Comparison of ENCODE assay signal across 8 cellular contexts in the genomic region with DNA sequence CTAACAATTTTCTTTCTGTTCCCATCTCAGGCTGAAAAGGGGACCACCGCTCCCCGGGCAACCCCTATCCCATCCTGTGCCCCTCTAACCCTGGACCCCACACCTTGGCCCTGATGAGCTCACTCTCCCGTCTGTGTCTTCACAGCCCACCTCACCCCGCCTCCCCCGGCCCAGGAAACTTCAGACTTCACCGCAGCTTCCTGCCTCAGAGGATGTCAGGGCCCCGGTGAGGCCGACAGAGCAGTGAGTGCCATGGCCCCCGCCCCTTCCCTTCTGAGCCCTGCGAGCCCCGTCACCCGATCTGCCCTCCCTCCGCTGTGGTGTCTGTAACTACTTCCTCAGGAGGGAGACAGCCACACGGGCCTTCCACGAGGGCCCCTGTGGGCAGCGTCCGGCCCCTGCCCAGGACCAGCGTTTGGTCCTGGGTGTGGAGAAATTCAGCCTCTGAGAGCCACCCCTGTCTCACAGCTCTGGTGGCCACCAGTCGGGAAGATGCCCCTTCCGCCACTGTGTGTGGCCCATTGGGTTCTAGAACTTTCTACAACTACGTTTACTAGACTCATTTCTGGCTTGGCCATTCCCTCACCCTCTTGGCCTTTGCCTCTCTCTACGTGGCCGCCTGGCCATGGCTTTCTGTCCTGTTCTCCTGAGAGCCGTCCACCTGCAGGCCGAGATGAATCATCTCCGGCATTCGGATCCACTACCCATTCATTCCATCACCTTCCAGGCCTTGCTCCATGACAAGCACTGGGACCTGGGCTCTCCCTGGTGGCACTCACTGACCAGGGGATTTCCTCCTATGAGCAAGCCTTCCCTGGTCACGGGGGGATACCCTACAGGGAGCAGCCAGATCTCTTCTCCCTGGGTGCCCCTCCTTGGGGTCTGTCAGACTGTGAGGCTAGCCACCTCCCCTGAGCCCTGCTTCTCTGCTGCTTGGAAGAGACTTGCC. TPM values are rescaled to one million over a fixed set of nuclear protein-coding genes. Genes with fewer than 3 reads are reported as not detected.
DNase-seq lines count a peak whose midpoint lies in the region; ATAC-seq, FAIRE-seq and TF ChIP-seq lines count a peak whose summit lies in the region.

No MANE protein-coding gene starts in this region.

- H3K4me3 ChIP-seq in dorsolateral prefrontal cortex = peak overlapping the region in 1 of 59 donors; percentile 8

- ATAC-seq in HG03439 (IDR thresholded peaks at IDR 0.05; ENCODE audit: unreplicated experiment) = peak; percentile 25
- peak; percentile 66 to 68 for ATAC-seq in activated CD4-positive, CD25-positive, alpha-beta regulatory T cell treated with anti-CD3 and anti-CD28 coated beads, Interleukin-2, amount 50 U/mL, for 24 hours
- ATAC-seq in HG03469 (IDR thresholded peaks at IDR 0.05; ENCODE audit: unreplicated experiment) = no peak

- FAIRE-seq in GM19239 (lab: Jason Lieb, UNC) = peak; percentile 91

- H3K27ac ChIP-seq in dorsolateral prefrontal cortex = peak overlapping the region in 39 of 59 donors; percentile 3 to 87 (median 43)

- no peak for TF ChIP-seq CTCF in dorsolateral prefrontal cortex (IDR thresholded peaks at IDR 0.05 in 54 of 56, conservative IDR thresholded peaks at IDR 0.05 in 2 of 56; ENCODE audit: low read depth in 1 of 56, partially characterized antibody in 56 of 56)

- DNase-seq in GM19239 (ENCODE audit: insufficient read length, low spot score) (peak; percentile 77), dorsolateral prefrontal cortex (peak in 1 of 10 donors; percentile 46), posterior vena cava (ENCODE audit: low spot score) (peak; percentile 93), posterior cingulate gyrus (no peak), NCI-H446 treated with DMSO at 0.1 percent for 48 hours (lab: John Stamatoyannopoulos, UW) (no peak)

- intact Hi-C loops in dorsolateral prefrontal cortex (cut with DNase I) = loop anchor here in 1 of 2 donors (5.0 kb wide), 1 partner anchor 93 kb away; no protein-coding TSS in a partner anchor
- intact Hi-C loops in posterior vena cava (cut with DNase I) = loop anchor here in 1 of 2 donors (5.0 kb wide), 1 partner anchor 93 kb away; no protein-coding TSS in a partner anchor
- intact Hi-C loops in posterior cingulate gyrus (cut with DNase I) = no loop called here

- H3K27me3 ChIP-seq in dorsolateral prefrontal cortex = no peaks in the 10 kb centered on the region

RNA-seq across cellular contexts. Expression of a gene that starts 3.4 kb away (rescaled TPM):
- 10 to 100 TPM; 18.1 to 42.5 (median 27.4) TPM for total RNA-seq in dorsolateral prefrontal cortex
- 10 to 100 TPM in 1 of 2 donors, 1 to 10 TPM in 1; 5.3 to 10.4 TPM for total RNA-seq in posterior vena cava

RNA-seq across cellular contexts. Expression of a gene that starts 13.7 kb away (rescaled TPM):
- total RNA-seq in dorsolateral prefrontal cortex = 10 to 100 TPM; 15.5 to 29.9 (median 23.0) TPM
- total RNA-seq in posterior vena cava = 10 to 100 TPM; 20.2 to 20.9 TPM

Comparison
In these comparisons a context has a peak if more than half of its experiments do, and no peak if none do; other contexts are left out.
1. DNase-seq: peak in GM19239 (single experiment) and posterior vena cava (single experiment); none in posterior cingulate gyrus (0 of 10) and NCI-H446 treated with DMSO at 0.1 percent for 48 hours (single experiment).